In genomic region chr12:130124106-130124505, GRCh38 we compare ENCODE assay signal across 28 cellular contexts. TPM values are rescaled to one million over a fixed set of nuclear protein-coding genes. Genes with fewer than 3 reads are reported as not detected.
"Had no signal": no experiment of that assay in that cellular context is flagged by ENCODE, and none has a peak within 500 bp of the region (broad histone marks: within the 10 kb centered on the region; RNA-seq: fewer than 3 reads in every experiment).

No MANE protein-coding gene starts in this region.

- H3K9me3 ChIP-seq: ascending aorta, breast epithelium, colonic mucosa had no signal

- DNase-seq: activated CD4-positive, alpha-beta memory T cell treated with anti-CD3 and anti-CD28 coated beads for 36 hours; activated CD4-positive, alpha-beta T cell treated with anti-CD3 and anti-CD28 coated beads for 36 hours; activated CD4-positive, alpha-beta T cell treated with anti-CD3 and anti-CD28 coated beads, Interleukin-2, amount 10 ng/mL, durations not matched to agents 24 days and 14 days; activated CD4-positive, CD25-positive, alpha-beta regulatory T cell; activated CD4-positive, CD25-positive, alpha-beta regulatory T cell treated with anti-CD3 and anti-CD28 coated beads, Interleukin-2, amount 50 U/mL, for 72 hours; activated CD8-positive, alpha-beta memory T cell treated with anti-CD3 and anti-CD28 coated beads, Interleukin-2, amount 50 U/mL, for 48 hours; activated gamma-delta T cell; activated naive CD4-positive, alpha-beta T cell; activated naive CD4-positive, alpha-beta T cell treated with anti-CD3 and anti-CD28 coated beads, Interleukin-2, amount 10 ng/mL, durations not matched to agents 7 days and 5 days; activated naive CD8-positive, alpha-beta T cell treated with anti-CD3 and anti-CD28 coated beads, Interleukin-2, amount 10 ng/mL, durations not matched to agents 7 days and 5 days; activated T-cell treated with anti-CD3 and anti-CD28 coated beads for 4 hours; activated T-cell treated with anti-CD3 and anti-CD28 coated beads, Interleukin-2, amount 50 U/mL, for 24 hours; activated T-cell treated with anti-CD3 and anti-CD28 coated beads, Interleukin-2, amount 50 U/mL, for 72 hours; central memory CD4-positive, alpha-beta T cell; cerebellar nuclear complex; colonic mucosa; effector CD8-positive, alpha-beta T cell; foreskin fibroblast; T-helper 2 cell had no signal

- H3K27me3 ChIP-seq: ascending aorta, breast epithelium, cardiac muscle cell, colonic mucosa had no signal

- H3K27ac ChIP-seq: ascending aorta, breast epithelium, cardiac muscle cell, colonic mucosa, epithelial cell of prostate had no signal

- H3K4me3 ChIP-seq: ascending aorta, breast epithelium, cardiac muscle cell, colonic mucosa had no signal

- ATAC-seq: activated CD4-positive, alpha-beta T cell treated with anti-CD3 and anti-CD28 coated beads for 36 hours; activated naive CD4-positive, alpha-beta T cell treated with anti-CD3 and anti-CD28 coated beads, Interleukin-2, amount 50 U/mL, for 72 hours; activated T-cell treated with anti-CD3 and anti-CD28 coated beads, Interleukin-2, amount 50 U/mL, for 72 hours had no signal

- H3K4me1 ChIP-seq: ascending aorta, colonic mucosa had no signal

- H3K36me3 ChIP-seq: ascending aorta, breast epithelium, cardiac muscle cell, colonic mucosa had no signal

- FAIRE-seq: endometrium, endothelial cell of umbilical vein, frontal cortex had no signal

RNA-seq across cellular contexts. Expression of gene FZD10, which starts 38.2 kb away (rescaled TPM):
- total RNA-seq: activated CD4-positive, alpha-beta memory T cell treated with anti-CD3 and anti-CD28 coated beads for 36 hours; activated CD4-positive, alpha-beta T cell treated with anti-CD3 and anti-CD28 coated beads for 36 hours; activated CD4-positive, alpha-beta T cell treated with anti-CD3 and anti-CD28 coated beads, Interleukin-2, amount 10 ng/mL, durations not matched to agents 24 days and 14 days; activated naive CD4-positive, alpha-beta T cell treated with anti-CD3 and anti-CD28 coated beads, Interleukin-2, amount 50 U/mL, for 72 hours; activated naive CD8-positive, alpha-beta T cell treated with anti-CD3 and anti-CD28 coated beads, Interleukin-2, amount 10 ng/mL, durations not matched to agents 7 days and 5 days; activated T-cell treated with anti-CD3 and anti-CD28 coated beads, Interleukin-2, amount 50 U/mL, for 72 hours; endothelial cell of umbilical vein; T-helper 1 cell treated with Interleukin-12 subunit alpha and Interleukin-12 subunit beta and Interleukin-4 antibody, amounts not matched to agents 30 ng/mL and 1 ng/mL, for 36 hours had no signal
- polyA plus RNA-seq: cardiac muscle cell, endothelial cell of umbilical vein had no signal
